Comparison of ENCODE assay signal across 14 cellular contexts in genomic region chr12:106769078-106769477, GRCh38. TPM values are rescaled to one million over a fixed set of nuclear protein-coding genes. Genes with fewer than 3 reads are reported as not detected.
A peak's percentile ranks its signal among the peaks of the same experiment; 100 is the strongest.
DNase-seq lines count a peak whose midpoint lies in the region; ATAC-seq and TF ChIP-seq lines count a peak whose summit lies in the region.
"Had no signal": no experiment of that assay in that cellular context is flagged by ENCODE, and none has a peak within 500 bp of the region (broad histone marks: within the 10 kb centered on the region; RNA-seq: fewer than 3 reads in every experiment).

No MANE protein-coding gene starts in this region.

- H3K36me3 Mint-ChIP-seq in MCF 10A (ENCODE audit: insufficient read depth, unreplicated experiment) = peaks cover 3% of the 10 kb centered on the region

- H3K27me3 Mint-ChIP-seq in MCF 10A (ENCODE audit: insufficient read depth, unreplicated experiment) = peaks cover 23% of the 10 kb centered on the region

- POLR2A ChIA-PET in MCF 10A (lab: Yijun Ruan, JAX) = interaction anchor here (0.7 kb wide), 1 partner anchor 53 kb away, joined by 4 read pairs; no protein-coding TSS in a partner anchor

- no peaks in the 10 kb centered on the region for H3K4me1 ChIP-seq in breast epithelium

- no peak for ATAC-seq in HG02970 (IDR thresholded peaks at IDR 0.05; ENCODE audit: low FRiP score, unreplicated experiment)
- ATAC-seq: activated CD4-positive, CD25-positive, alpha-beta regulatory T cell treated with anti-CD3 and anti-CD28 coated beads, Interleukin-2, amount 50 U/mL, for 24 hours; GM12878 had no signal

- DNase-seq in MCF 10A (ENCODE audit: unreplicated experiment) (peak; percentile 8), breast epithelium (ENCODE audit: low spot score in 2 of 2) (no peak), cerebellar cortex (ENCODE audit: low spot score) (peak; percentile 80), activated T-cell treated with anti-CD3 and anti-CD28 coated beads for 4 hours (no peak), dedifferentiated amniotic fluid mesenchymal stem cell (ENCODE audit: extremely low spot score) (no peak)
- DNase-seq in stimulated activated CD4-positive, alpha-beta T cell treated with anti-CD3 and anti-CD28 coated beads, Interleukin-4, amount 100 ng/mL, for 4 hours = no peak
- DNase-seq: activated T-cell treated with anti-CD3 and anti-CD28 coated beads, Interleukin-2, amount 50 U/mL, for 48 hours; brain microvascular endothelial cell; Kasumi-1 had no signal

- H3K4me3 ChIP-seq in breast epithelium = no peak overlapping the region
- H3K4me3 ChIP-seq: GM12878, tibial nerve had no signal

- H3K9me3 Mint-ChIP-seq in MCF 10A (ENCODE audit: unreplicated experiment) = no peaks in the 10 kb centered on the region

- no peak for TF ChIP-seq POLR2A in breast epithelium (IDR thresholded peaks at IDR 0.05)

- H3K9me3 ChIP-seq in breast epithelium = no peaks in the 10 kb centered on the region
- H3K9me3 ChIP-seq: tibial nerve had no signal

- CTCF ChIA-PET in MCF 10A (lab: Yijun Ruan, JAX) = no interaction called here

- H3K27me3 ChIP-seq in breast epithelium (no peaks in the 10 kb centered on the region), layer of hippocampus (ENCODE audit: control insufficient read depth, insufficient read depth, low read length) (no peaks in the 10 kb centered on the region)
- H3K27me3 ChIP-seq: brain microvascular endothelial cell, tibial nerve had no signal

- no peaks in the 10 kb centered on the region for H3K36me3 ChIP-seq in breast epithelium
- H3K36me3 ChIP-seq: brain microvascular endothelial cell, tibial nerve had no signal

- H3K27ac Mint-ChIP-seq in MCF 10A (ENCODE audit: low read depth, unreplicated experiment) = no peak overlapping the region

- H3K27ac ChIP-seq in breast epithelium = no peak overlapping the region
- H3K27ac ChIP-seq in layer of hippocampus (ENCODE audit: low read depth, low read length) = peak overlapping the region; percentile 14
- H3K27ac ChIP-seq: brain microvascular endothelial cell had no signal

- intact Hi-C loops in MCF 10A (cut with micrococcal nuclease) = no loop called here
- intact Hi-C loops in breast epithelium (cut with DNase I; ENCODE audit: low total_unique reads) = no loop called here

- TF ChIP-seq CTCF in MCF 10A (IDR thresholded peaks at IDR 0.05; ENCODE audit: unreplicated experiment) = no peak
- TF ChIP-seq CTCF in breast epithelium (IDR thresholded peaks at IDR 0.05) = no peak

- BruUV-seq in MCF 10A (replicated peaks; lab: Mats Ljungman, UMichigan) = no TSS peak

- H3K4me3 Mint-ChIP-seq in MCF 10A (ENCODE audit: unreplicated experiment) = no peak overlapping the region

- H3K4me1 Mint-ChIP-seq in MCF 10A (ENCODE audit: insufficient read depth, unreplicated experiment) = no peaks in the 10 kb centered on the region

RNA-seq across cellular contexts. Expression of gene RIC8B, which starts 5.4 kb away (rescaled TPM):
- total RNA-seq in MCF 10A (2022) (10.0 and 10.8 TPM in 2 replicates), breast epithelium (10 to 100 TPM; 19.0 to 23.9 (median 19.7) TPM)

Comparison
In these comparisons a context has a peak if more than half of its experiments do, and no peak if none do; other contexts are left out.
1. DNase-seq: peak in MCF 10A (single experiment) and cerebellar cortex (single experiment); none in breast epithelium (0 of 2), activated T-cell treated with anti-CD3 and anti-CD28 coated beads for 4 hours (single experiment), stimulated activated CD4-positive, alpha-beta T cell treated with anti-CD3 and anti-CD28 coated beads, Interleukin-4, amount 100 ng/mL, for 4 hours (0 of 2) and dedifferentiated amniotic fluid mesenchymal stem cell (single experiment).